In genomic region chr13:81659984-81660383, GRCh38 we compare ENCODE assay signal across 30 cellular contexts.
"Had no signal": no experiment of that assay in that cellular context is flagged by ENCODE, and none has a peak within 500 bp of the region (broad histone marks: within the 10 kb centered on the region; RNA-seq: fewer than 3 reads in every experiment).

No MANE protein-coding gene starts in this region.

- H3K9me3 ChIP-seq: adrenal gland, body of pancreas, breast epithelium had no signal

- DNase-seq: activated B cell treated with CpG ODN at 0.5 μM for 24 hours; activated CD4-positive, alpha-beta memory T cell treated with anti-CD3 and anti-CD28 coated beads for 36 hours; activated CD4-positive, alpha-beta T cell treated with anti-CD3 and anti-CD28 coated beads for 4 hours; activated CD4-positive, alpha-beta T cell treated with anti-CD3 and anti-CD28 coated beads, Interleukin-2, amount 10 ng/mL, durations not matched to agents 24 days and 14 days; activated CD4-positive, alpha-beta T cell treated with anti-CD3 and anti-CD28 coated beads, Interleukin-2, amount 50 U/mL, for 1 hour; activated CD4-positive, alpha-beta T cell treated with anti-CD3 and anti-CD28 coated beads, Interleukin-2, amount 50 U/mL, for 4 hours; activated CD4-positive, CD25-positive, alpha-beta regulatory T cell treated with anti-CD3 and anti-CD28 coated beads, Interleukin-2, amount 50 U/mL, for 72 hours; activated CD8-positive, alpha-beta memory T cell treated with anti-CD3 and anti-CD28 coated beads, Interleukin-2, amount 50 U/mL, for 4 hours; activated CD8-positive, alpha-beta T cell treated with anti-CD3 and anti-CD28 coated beads for 36 hours; activated effector memory CD4-positive, alpha-beta T cell treated with anti-CD3 and anti-CD28 coated beads, Interleukin-2, amount 50 U/mL, for 16 hours; activated gamma-delta T cell treated with Interleukin-2 at 50 U/mL for 16 hours; activated naive CD4-positive, alpha-beta T cell; activated naive CD4-positive, alpha-beta T cell treated with anti-CD3 and anti-CD28 coated beads for 36 hours; activated naive CD4-positive, alpha-beta T cell treated with anti-CD3 and anti-CD28 coated beads, Interleukin-2, amount 50 U/mL, for 16 hours; activated naive CD8-positive, alpha-beta T cell treated with anti-CD3 and anti-CD28 coated beads for 36 hours; activated T-cell treated with anti-CD3 and anti-CD28 coated beads for 4 hours; activated T-cell treated with anti-CD3 and anti-CD28 coated beads, Interleukin-2, amount 50 U/mL, for 1 hour; activated T-cell treated with anti-CD3 and anti-CD28 coated beads, Interleukin-2, amount 50 U/mL, for 4 hours; activated T-cell treated with anti-CD3 and anti-CD28 coated beads, Interleukin-2, amount 50 U/mL, for 72 hours; adrenal gland; amniotic stem cell; aorta; body of pancreas; brain microvascular endothelial cell; central memory CD4-positive, alpha-beta T cell; cerebellar nuclear complex; T-helper 2 cell; T-helper 9 cell had no signal

- H3K4me1 ChIP-seq: adrenal gland, body of pancreas, breast epithelium had no signal

- H3K36me3 ChIP-seq: adrenal gland, brain microvascular endothelial cell, breast epithelium had no signal

- H3K27ac ChIP-seq: adrenal gland, body of pancreas, brain microvascular endothelial cell, breast epithelium, VCaP had no signal

- H3K4me3 ChIP-seq: adrenal gland, body of pancreas, breast epithelium had no signal
